In the genomic region with DNA sequence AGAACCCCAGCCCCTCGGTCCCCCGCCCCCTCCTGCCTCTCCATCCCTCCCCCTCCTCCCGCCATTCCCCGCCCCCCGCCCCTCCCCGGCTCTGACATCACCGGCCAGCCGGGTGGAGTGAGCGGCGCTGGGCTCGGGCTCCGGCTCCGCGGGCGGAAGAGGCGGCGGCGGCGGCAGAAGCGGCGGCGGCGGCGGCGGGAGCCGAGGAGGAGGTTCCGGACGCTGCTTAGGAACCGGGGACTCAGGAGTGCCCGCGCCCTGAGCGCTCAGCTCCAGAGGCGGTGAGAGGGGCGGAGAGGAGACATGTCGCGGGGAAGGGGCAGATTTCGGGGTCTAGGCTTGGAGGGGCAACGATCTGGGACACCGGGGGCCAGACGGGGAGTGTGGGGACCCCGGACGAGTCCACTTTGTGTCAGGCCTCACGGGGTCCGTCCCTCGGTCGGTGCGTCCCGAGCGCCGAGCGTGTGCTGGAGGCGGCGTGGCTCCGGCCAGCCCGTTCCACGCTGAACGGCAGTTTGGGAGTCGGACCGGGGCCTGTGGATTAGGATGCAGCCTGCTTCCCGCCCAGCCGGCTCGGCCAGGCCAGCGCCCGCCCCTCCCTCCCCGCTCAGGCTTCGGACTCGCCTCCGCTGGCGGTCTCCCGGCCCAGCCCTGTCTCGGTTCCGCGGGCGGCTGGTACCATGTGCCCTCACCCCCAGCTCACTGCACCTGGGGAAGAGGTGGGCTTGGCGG, we compare ENCODE assay signal across 8 cellular contexts. TPM values are rescaled to one million over a fixed set of nuclear protein-coding genes. Genes with fewer than 3 reads are reported as not detected.
A peak's percentile ranks its signal among the peaks of the same experiment; 100 is the strongest.
DNase-seq lines count a peak whose midpoint lies in the region; ATAC-seq and TF ChIP-seq lines count a peak whose summit lies in the region.

A gene with protein sequence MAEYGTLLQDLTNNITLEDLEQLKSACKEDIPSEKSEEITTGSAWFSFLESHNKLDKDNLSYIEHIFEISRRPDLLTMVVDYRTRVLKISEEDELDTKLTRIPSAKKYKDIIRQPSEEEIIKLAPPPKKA (plus strand): TSS at position 143 of the 732 bp plus-strand sequence. CDS start 6,161 bp downstream, outside the sequence.

- DNase-seq in NCI-H460 (ENCODE audit: extremely low read depth, low read depth) (peak; percentile 73), medulla oblongata (ENCODE audit: extremely low spot score) (peak; percentile 82)
- peak; percentile 11 to 53 for DNase-seq in activated CD8-positive, alpha-beta memory T cell treated with anti-CD3 and anti-CD28 coated beads for 1 hour (ENCODE audit: extremely low read depth in 1 of 2, low read depth in 1 of 2)
- peak; percentile 48 for DNase-seq in effector CD8-positive, alpha-beta T cell (lab: John Stamatoyannopoulos, UW)
- peak; percentile 36 to 68 (median 53) for DNase-seq in stimulated activated CD4-positive, alpha-beta T cell treated with anti-CD3 and anti-CD28 coated beads, TNF-alpha, amount 100 ng/mL, for 48 hours (ENCODE audit: low read depth in 3 of 3)

- H3K4me3 ChIP-seq in GM12875 (ENCODE audit: low read depth, low read length) = peak within 1 kb of the TSS; percentile 100

- no peak for TF ChIP-seq CTCF in GM12875 (IDR thresholded peaks at IDR 0.05; ENCODE audit: borderline replicate concordance, insufficient read depth, low read depth, low read length)

- ATAC-seq in HG02678 (IDR thresholded peaks at IDR 0.05; ENCODE audit: unreplicated experiment) = peak; percentile 46
- ATAC-seq in HG03097 (IDR thresholded peaks at IDR 0.05; ENCODE audit: low FRiP score, unreplicated experiment) = no peak

RNA-seq across cellular contexts. Expression of the gene that starts here (rescaled TPM):
- total RNA-seq in NCI-H460 (2014; rRNA removed; shearing (Covaris generic)) = 57.5 and 63.5 TPM in 2 replicates
- polyA plus RNA-seq in NCI-H460 (2014; cell fraction: nucleus; rRNA removed) = 29.0 and 44.6 TPM in 2 replicates

Comparison
In these comparisons a context has a peak if more than half of its experiments do, and no peak if none do; other contexts are left out.
1. DNase-seq: peak in every context shown above with its lines; median percentile 82 in medulla oblongata; 73 in NCI-H460; 53 in stimulated activated CD4-positive, alpha-beta T cell treated with anti-CD3 and anti-CD28 coated beads, TNF-alpha, amount 100 ng/mL, for 48 hours; 48 in effector CD8-positive, alpha-beta T cell; 32 in activated CD8-positive, alpha-beta memory T cell treated with anti-CD3 and anti-CD28 coated beads for 1 hour.